ENCODE assay signal across 9 cellular contexts in genomic region chr14:91372680-91373495, GRCh38. TPM values are rescaled to one million over a fixed set of nuclear protein-coding genes. Genes with fewer than 3 reads are reported as not detected.
DNase-seq lines count a peak whose midpoint lies in the region; ATAC-seq, FAIRE-seq and TF ChIP-seq lines count a peak whose summit lies in the region.
"Had no signal": no experiment of that assay in that cellular context is flagged by ENCODE, and none has a peak within 500 bp of the region (broad histone marks: within the 10 kb centered on the region; RNA-seq: fewer than 3 reads in every experiment).

No MANE protein-coding gene starts in this region.

- peaks cover 99% of the 10 kb centered on the region for H3K4me1 Mint-ChIP-seq in activated naive CD8-positive, alpha-beta T cell treated with anti-CD3 and anti-CD28 coated beads, Interleukin-2, amount 50 U/mL, for 24 hours

- ATAC-seq in GM18498 (IDR thresholded peaks at IDR 0.05; ENCODE audit: unreplicated experiment) (peak; percentile 27), HG02678 (IDR thresholded peaks at IDR 0.05; ENCODE audit: unreplicated experiment) (peak; percentile 29), HG03442 (IDR thresholded peaks at IDR 0.05; ENCODE audit: unreplicated experiment) (no peak), gastrocnemius medialis (no peak)
- peak; percentile 52 for ATAC-seq in activated naive CD8-positive, alpha-beta T cell treated with anti-CD3 and anti-CD28 coated beads, Interleukin-2, amount 50 U/mL, for 24 hours

- intact Hi-C loops in gastrocnemius medialis (cut with DNase I; ENCODE audit: low total_unique reads): no loop called here

- H3K4me3 ChIP-seq in gastrocnemius medialis (no peak overlapping the region), brain microvascular endothelial cell (ENCODE audit: low read depth, low read length) (no peak overlapping the region)
- H3K4me3 ChIP-seq: SJSA1 had no signal

- no peaks in the 10 kb centered on the region for H3K36me3 ChIP-seq in gastrocnemius medialis
- no peaks in the 10 kb centered on the region for H3K36me3 ChIP-seq in brain microvascular endothelial cell (replicated peaks)
- H3K36me3 ChIP-seq: SJSA1 had no signal

- H3K27me3 Mint-ChIP-seq in activated naive CD8-positive, alpha-beta T cell treated with anti-CD3 and anti-CD28 coated beads, Interleukin-2, amount 50 U/mL, for 24 hours: no peaks in the 10 kb centered on the region

- H3K4me3 Mint-ChIP-seq in activated naive CD8-positive, alpha-beta T cell treated with anti-CD3 and anti-CD28 coated beads, Interleukin-2, amount 50 U/mL, for 24 hours: peak overlapping the region; percentile 54

- peaks cover 0 to 2% of the 10 kb centered on the region in 2 donors for H3K4me1 ChIP-seq in gastrocnemius medialis
- H3K4me1 ChIP-seq: SJSA1 had no signal

- no peak for TF ChIP-seq POLR2A in gastrocnemius medialis (IDR thresholded peaks at IDR 0.05)

- TF ChIP-seq CTCF in gastrocnemius medialis (IDR thresholded peaks at IDR 0.05 in 4 of 5, conservative IDR thresholded peaks at IDR 0.05 in 1 of 5) (no peak), brain microvascular endothelial cell (IDR thresholded peaks at IDR 0.05; ENCODE audit: low read depth, low read length, missing control alignments) (no peak)

- H3K36me3 Mint-ChIP-seq in activated naive CD8-positive, alpha-beta T cell treated with anti-CD3 and anti-CD28 coated beads, Interleukin-2, amount 50 U/mL, for 24 hours (ENCODE audit: low read depth): peaks cover 3% of the 10 kb centered on the region

- H3K27ac Mint-ChIP-seq in activated naive CD8-positive, alpha-beta T cell treated with anti-CD3 and anti-CD28 coated beads, Interleukin-2, amount 50 U/mL, for 24 hours: peak overlapping the region; percentile 74

- H3K27me3 ChIP-seq in gastrocnemius medialis (no peaks in the 10 kb centered on the region), brain microvascular endothelial cell (replicated peaks) (no peaks in the 10 kb centered on the region)
- H3K27me3 ChIP-seq: SJSA1 had no signal

- in situ Hi-C loops in gastrocnemius medialis (cut with MboI; ENCODE audit: low sequenced_read_pairs in 4 of 4) (no loop called here), brain microvascular endothelial cell (cut with HindIII; ENCODE audit: low pct_ligation_motif_present, low sequenced_read_pairs) (no loop called here)

- H3K27ac ChIP-seq in gastrocnemius medialis (no peak overlapping the region), brain microvascular endothelial cell (no peak overlapping the region)
- H3K27ac ChIP-seq: SJSA1 had no signal

- no peaks in the 10 kb centered on the region for H3K9me3 ChIP-seq in gastrocnemius medialis
- H3K9me3 ChIP-seq: SJSA1 had no signal

- FAIRE-seq in urothelium cell line (lab: Jason Lieb, UNC): no peak

- DNase-seq in NCI-H2081 (lab: John Stamatoyannopoulos, UW): peak; percentile 86 to 94
- DNase-seq in activated naive CD8-positive, alpha-beta T cell treated with anti-CD3 and anti-CD28 coated beads, Interleukin-2, amount 50 U/mL, for 24 hours: no peak
- no peak for DNase-seq in urothelium cell line (ENCODE audit: low spot score)
- no peak for DNase-seq in gastrocnemius medialis
- no peak for DNase-seq in brain microvascular endothelial cell

- H3K9me3 Mint-ChIP-seq in activated naive CD8-positive, alpha-beta T cell treated with anti-CD3 and anti-CD28 coated beads, Interleukin-2, amount 50 U/mL, for 24 hours: no peaks in the 10 kb centered on the region

RNA-seq across cellular contexts. Expression of gene CCDC88C, which starts 44.7 kb away (rescaled TPM):
- total RNA-seq in gastrocnemius medialis: 1 to 10 TPM; 1.1 to 2.7 (median 2.1) TPM
- total RNA-seq: SJSA1 had no signal

Comparison
In these comparisons a context has a peak if more than half of its experiments do, and no peak if none do; other contexts are left out.
1. ATAC-seq: peak in GM18498 (single experiment), HG02678 (single experiment) and activated naive CD8-positive, alpha-beta T cell treated with anti-CD3 and anti-CD28 coated beads, Interleukin-2, amount 50 U/mL, for 24 hours (single experiment); none in HG03442 (single experiment) and gastrocnemius medialis (0 of 2).
2. DNase-seq: peak in NCI-H2081 (2 of 2); none in activated naive CD8-positive, alpha-beta T cell treated with anti-CD3 and anti-CD28 coated beads, Interleukin-2, amount 50 U/mL, for 24 hours (single experiment), urothelium cell line (single experiment), gastrocnemius medialis (0 of 2) and brain microvascular endothelial cell (single experiment).